Comparison of ENCODE assay signal across 28 cellular contexts in genomic region chr6:6434723-6435122, GRCh38.
"Had no signal": no experiment of that assay in that cellular context is flagged by ENCODE, and none has a peak within 500 bp of the region (broad histone marks: within the 10 kb centered on the region; RNA-seq: fewer than 3 reads in every experiment).

No MANE protein-coding gene starts in this region.

- H3K9me3 ChIP-seq: adrenal gland, body of pancreas, colonic mucosa, gastrocnemius medialis had no signal

- H3K27ac ChIP-seq: adrenal gland, body of pancreas, colonic mucosa, gastrocnemius medialis, heart left ventricle, VCaP had no signal

- H3K27me3 ChIP-seq: adrenal gland, body of pancreas, colonic mucosa, gastrocnemius medialis, heart left ventricle had no signal

- H3K4me3 ChIP-seq: adrenal gland, body of pancreas, colonic mucosa, gastrocnemius medialis, heart left ventricle had no signal

- DNase-seq: activated CD4-positive, alpha-beta T cell treated with anti-CD3 and anti-CD28 coated beads for 1 hour; activated CD4-positive, alpha-beta T cell treated with anti-CD3 and anti-CD28 coated beads for 4 hours; activated CD4-positive, alpha-beta T cell treated with anti-CD3 and anti-CD28 coated beads, Interleukin-2, amount 10 ng/mL, durations not matched to agents 7 days and 5 days; activated CD4-positive, alpha-beta T cell treated with anti-CD3 and anti-CD28 coated beads, Interleukin-2, amount 50 U/mL, for 48 hours; activated CD8-positive, alpha-beta memory T cell treated with anti-CD3 and anti-CD28 coated beads for 24 hours; activated CD8-positive, alpha-beta T cell treated with anti-CD3 and anti-CD28 coated beads for 36 hours; activated effector memory CD4-positive, alpha-beta T cell treated with Interleukin-2 at 50 U/mL for 16 hours; activated gamma-delta T cell treated with Interleukin-2 at 50 U/mL for 16 hours; activated naive CD4-positive, alpha-beta T cell treated with anti-CD3 and anti-CD28 coated beads, Interleukin-2, amount 50 U/mL, for 16 hours; activated naive CD4-positive, alpha-beta T cell treated with Interleukin-2 at 50 U/mL for 16 hours; activated naive CD8-positive, alpha-beta T cell treated with anti-CD3 and anti-CD28 coated beads, Interleukin-2, amount 50 U/mL, for 24 hours; activated T-cell treated with anti-CD3 and anti-CD28 coated beads, Interleukin-2, amount 50 U/mL, for 4 hours; adrenal gland; amygdala; aorta; body of pancreas; caudate nucleus; colonic mucosa; effector CD8-positive, alpha-beta T cell; foreskin fibroblast; gastrocnemius medialis; glutamatergic neuron; heart left ventricle; T-helper 2 cell had no signal

- H3K4me1 ChIP-seq: adrenal gland, body of pancreas, colonic mucosa, gastrocnemius medialis, heart left ventricle had no signal

- H3K36me3 ChIP-seq: adrenal gland, colonic mucosa, gastrocnemius medialis, heart left ventricle had no signal

- ATAC-seq: activated CD8-positive, alpha-beta T cell treated with anti-CD3 and anti-CD28 coated beads for 36 hours; activated naive CD8-positive, alpha-beta T cell treated with anti-CD3 and anti-CD28 coated beads, Interleukin-2, amount 50 U/mL, for 24 hours; activated T-cell treated with anti-CD3 and anti-CD28 coated beads, Interleukin-2, amount 50 U/mL, for 4 hours; activated T-helper 17 cell treated with anti-CD3 and anti-CD28 coated beads, Interleukin-2, amount 50 U/mL, for 72 hours; body of pancreas; esophagus mucosa; gastrocnemius medialis; heart left ventricle; WTC11 had no signal
